Comparison of ENCODE assay signal across 8 cellular contexts in genomic region chr1:67534627-67535065, GRCh38.
DNase-seq lines count a peak whose midpoint lies in the region; ATAC-seq and TF ChIP-seq lines count a peak whose summit lies in the region.

No MANE protein-coding gene starts in this region.

- ATAC-seq in right lobe of liver: peak; percentile 32 to 62 (median 47)
- no peak for ATAC-seq in HG03469 (IDR thresholded peaks at IDR 0.05; ENCODE audit: unreplicated experiment)
- ATAC-seq in GM19467 (IDR thresholded peaks at IDR 0.05; ENCODE audit: unreplicated experiment): no peak

- H3K27me3 ChIP-seq in right lobe of liver: no peaks in the 10 kb centered on the region
- no peaks in the 10 kb centered on the region for H3K27me3 ChIP-seq in ovary

- TF ChIP-seq CTCF in right lobe of liver (IDR thresholded peaks at IDR 0.05) (no peak), ovary (IDR thresholded peaks at IDR 0.05) (no peak)

- no peak for TF ChIP-seq EP300 in ovary (IDR thresholded peaks at IDR 0.05)

- peak overlapping the region in 1 of 3 donors; percentile 0 for H3K4me3 ChIP-seq in right lobe of liver
- H3K4me3 ChIP-seq in ovary: no peak overlapping the region

- H3K4me1 ChIP-seq in right lobe of liver (peaks cover 0 to 77% (median 18%) of the 10 kb centered on the region in 4 donors), ovary (ENCODE audit: insufficient read depth) (no peaks in the 10 kb centered on the region)

- TF ChIP-seq POLR2A in right lobe of liver (IDR thresholded peaks at IDR 0.05) (no peak), ovary (IDR thresholded peaks at IDR 0.05) (no peak)

- peak; percentile 65 for DNase-seq in ELR (ENCODE audit: low read depth)
- DNase-seq in M059J (ENCODE audit: low read depth): peak; percentile 67
- peak; percentile 35 for DNase-seq in amniotic epithelial cell (ENCODE audit: low read depth)
- no peak for DNase-seq in right lobe of liver
- no peak for DNase-seq in NCI-H187 treated with DMSO at 0.1 percent for 48 hours (lab: John Stamatoyannopoulos, UW)
- no peak for DNase-seq in ovary

- intact Hi-C loops in right lobe of liver (cut with DNase I): loop anchor here (10.0 kb wide), 2 partner anchors 220 to 230 kb away; no protein-coding TSS in a partner anchor
- intact Hi-C loops in ovary (cut with DNase I): loop anchor here (5.0 to 10.0 kb wide), 7 partner anchors 150 to 580 kb away; partner anchors contain the start of genes GADD45A (in 3 of the 4) and GNG12 (in 2 of the 4)

- H3K27ac ChIP-seq in right lobe of liver: peak overlapping the region; percentile 11 to 98 (median 69)
- H3K27ac ChIP-seq in ovary: no peak overlapping the region

- WGBS in right lobe of liver (ENCODE audit: insufficient coverage, low coverage, low lambda C conversion rate, missing lambda C conversion rate): 14% methylated on average over 2 of the region's 2 CpGs
- WGBS in ovary, 3 donors: 66 to 82% (median 69%) methylated on average over 2 of the region's 2 CpGs

- H3K36me3 ChIP-seq in right lobe of liver: no peaks in the 10 kb centered on the region
- no peaks in the 10 kb centered on the region for H3K36me3 ChIP-seq in ovary

- H3K9me3 ChIP-seq in right lobe of liver (no peaks in the 10 kb centered on the region), ovary (no peaks in the 10 kb centered on the region)

Comparison
In these comparisons a context has a peak if more than half of its experiments do, and no peak if none do; other contexts are left out.
1. DNase-seq: peak in ELR (single experiment), M059J (single experiment) and amniotic epithelial cell (single experiment); none in right lobe of liver (0 of 3), NCI-H187 treated with DMSO at 0.1 percent for 48 hours (single experiment) and ovary (0 of 5).
2. ATAC-seq: peak in right lobe of liver (4 of 4); none in HG03469 (single experiment) and GM19467 (single experiment).
3. H3K27ac ChIP-seq: peak in right lobe of liver (3 of 3); none in ovary (0 of 2).